29 cellular contexts compared by ENCODE assay signal in genomic region chr7:73359746-73360375, GRCh38. TPM values are rescaled to one million over a fixed set of nuclear protein-coding genes. Genes with fewer than 3 reads are reported as not detected.
"Had no signal": no experiment of that assay in that cellular context is flagged by ENCODE, and none has a peak within 500 bp of the region (broad histone marks: within the 10 kb centered on the region; RNA-seq: fewer than 3 reads in every experiment).

No MANE protein-coding gene starts in this region.

- H3K27ac Mint-ChIP-seq: activated naive CD4-positive, alpha-beta T cell treated with anti-CD3 and anti-CD28 coated beads, Interleukin-2, amount 50 U/mL, for 72 hours; activated naive CD8-positive, alpha-beta T cell treated with anti-CD3 and anti-CD28 coated beads, Interleukin-2, amount 50 U/mL, for 24 hours; WTC11 had no signal

- H3K9me3 Mint-ChIP-seq: activated naive CD4-positive, alpha-beta T cell treated with anti-CD3 and anti-CD28 coated beads, Interleukin-2, amount 50 U/mL, for 72 hours; activated naive CD8-positive, alpha-beta T cell treated with anti-CD3 and anti-CD28 coated beads, Interleukin-2, amount 50 U/mL, for 24 hours; activated T-cell treated with anti-CD3 and anti-CD28 coated beads, Interleukin-2, amount 50 U/mL, for 4 hours; WTC11 had no signal

- H3K4me3 ChIP-seq: ascending aorta, body of pancreas, Peyer's patch, SJSA1 had no signal

- H3K27me3 ChIP-seq: ascending aorta, body of pancreas, Peyer's patch had no signal

- H3K4me3 Mint-ChIP-seq: activated naive CD8-positive, alpha-beta T cell treated with anti-CD3 and anti-CD28 coated beads, Interleukin-2, amount 50 U/mL, for 24 hours; activated T-cell treated with anti-CD3 and anti-CD28 coated beads, Interleukin-2, amount 50 U/mL, for 4 hours; WTC11 had no signal

- DNase-seq: activated CD4-positive, alpha-beta T cell treated with anti-CD3 and anti-CD28 coated beads for 48 hours; activated CD4-positive, alpha-beta T cell treated with anti-CD3 and anti-CD28 coated beads, Interleukin-2, amount 50 U/mL, for 4 hours; activated CD4-positive, CD25-positive, alpha-beta regulatory T cell treated with anti-CD3 and anti-CD28 coated beads, Interleukin-2, amount 50 U/mL, for 72 hours; activated CD8-positive, alpha-beta memory T cell treated with anti-CD3 and anti-CD28 coated beads for 24 hours; activated effector memory CD4-positive, alpha-beta T cell treated with anti-CD3 and anti-CD28 coated beads, Interleukin-2, amount 50 U/mL, for 16 hours; activated naive CD4-positive, alpha-beta T cell treated with Interleukin-2 at 50 U/mL for 16 hours; activated naive CD8-positive, alpha-beta T cell treated with anti-CD3 and anti-CD28 coated beads, Interleukin-2, amount 50 U/mL, for 24 hours; activated T-cell treated with anti-CD3 and anti-CD28 coated beads, Interleukin-2, amount 50 U/mL, for 4 hours; amniotic stem cell; body of pancreas; NCI-H1092; NCI-H1417 treated with DMSO at 0.1 percent for 48 hours; NCI-H1694; NCI-H2029; NCI-H2107; NCI-H510A treated with DMSO at 0.1 percent for 48 hours; NCI-H69; Peyer's patch; Right ventricle myocardium superior; SW 1271 had no signal

- ATAC-seq: activated naive CD4-positive, alpha-beta T cell treated with anti-CD3 and anti-CD28 coated beads, Interleukin-2, amount 50 U/mL, for 72 hours; activated naive CD8-positive, alpha-beta T cell treated with anti-CD3 and anti-CD28 coated beads, Interleukin-2, amount 50 U/mL, for 24 hours; activated T-cell treated with anti-CD3 and anti-CD28 coated beads, Interleukin-2, amount 50 U/mL, for 4 hours; body of pancreas; SK-N-SH treated with all-trans-retinoic acid at 6 μM for 48 hours; WTC11 had no signal

- H3K36me3 ChIP-seq: ascending aorta, Peyer's patch, SJSA1 had no signal

- H3K4me2 ChIP-seq: KMS-11 had no signal

- H3K9me3 ChIP-seq: ascending aorta, body of pancreas, Peyer's patch, SJSA1 had no signal

- H3K27ac ChIP-seq: ascending aorta, KMS-11, Peyer's patch, RWPE1, SJSA1 had no signal

- H3K36me3 Mint-ChIP-seq: activated naive CD4-positive, alpha-beta T cell treated with anti-CD3 and anti-CD28 coated beads, Interleukin-2, amount 50 U/mL, for 72 hours; WTC11 had no signal

RNA-seq across cellular contexts. Expression of gene FKBP6, which starts 31.9 kb away (rescaled TPM):
- total RNA-seq: activated naive CD4-positive, alpha-beta T cell treated with anti-CD3 and anti-CD28 coated beads, Interleukin-2, amount 50 U/mL, for 72 hours; activated T-cell treated with anti-CD3 and anti-CD28 coated beads, Interleukin-2, amount 50 U/mL, for 4 hours; ascending aorta; body of pancreas; MCF 10A; Peyer's patch; Right ventricle myocardium superior; SJSA1; T-helper 1 cell treated with Interleukin-12 subunit alpha and Interleukin-12 subunit beta and Interleukin-4 antibody, amounts not matched to agents 30 ng/mL and 1 ng/mL, for 36 hours had no signal

RNA-seq across cellular contexts. Expression of gene TRIM50, which starts 32.0 kb away (rescaled TPM):
- total RNA-seq: activated T-cell treated with anti-CD3 and anti-CD28 coated beads, Interleukin-2, amount 50 U/mL, for 4 hours; ascending aorta; MCF 10A; SJSA1; T-helper 1 cell treated with Interleukin-12 subunit alpha and Interleukin-12 subunit beta and Interleukin-4 antibody, amounts not matched to agents 30 ng/mL and 1 ng/mL, for 36 hours had no signal
